In the genomic region with DNA sequence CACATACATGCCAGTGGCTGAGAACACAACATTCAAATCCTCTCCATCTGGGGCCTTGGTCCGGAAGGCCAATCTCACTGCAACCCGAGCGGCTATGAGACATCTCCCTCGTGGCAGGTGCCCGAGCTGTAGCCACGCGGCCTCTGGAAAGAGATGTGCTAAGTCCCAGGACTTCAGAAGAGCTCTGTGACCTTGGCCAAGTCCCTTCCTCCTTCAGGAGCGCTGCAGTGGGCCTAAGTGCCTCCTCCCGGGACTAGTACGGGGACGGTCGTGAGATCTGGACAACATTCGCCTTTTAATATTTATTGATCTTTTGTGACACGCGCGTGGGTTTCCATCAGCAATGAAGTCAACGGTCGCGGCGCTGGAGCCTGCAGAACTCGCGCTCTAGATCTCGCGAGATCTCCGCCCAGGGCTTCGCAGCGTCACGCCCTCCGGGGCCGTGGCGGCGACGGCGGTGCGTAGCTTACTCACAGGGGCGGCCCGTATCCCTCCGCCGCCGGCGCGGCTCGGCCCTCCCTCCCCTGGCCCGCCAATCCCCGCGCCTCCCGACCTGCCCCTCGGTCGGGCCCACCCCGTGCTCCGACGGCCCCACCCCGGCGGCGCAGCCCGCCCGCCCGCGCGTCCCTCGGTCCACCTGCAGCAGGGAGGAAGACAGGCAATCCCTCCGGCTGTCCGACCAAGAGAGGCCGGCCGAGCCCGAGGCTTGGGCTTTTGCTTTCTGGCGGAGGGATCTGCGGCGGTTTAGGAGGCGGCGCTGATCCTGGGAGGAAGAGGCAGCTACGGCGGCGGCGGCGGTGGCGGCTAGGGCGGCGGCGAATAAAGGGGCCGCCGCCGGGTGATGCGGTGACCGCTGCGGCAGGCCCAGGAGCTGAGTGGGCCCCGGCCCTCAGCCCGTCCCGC, we compare ENCODE assay signal across 8 cellular contexts. TPM values are rescaled to one million over a fixed set of nuclear protein-coding genes. Genes with fewer than 3 reads are reported as not detected.
DNase-seq lines count a peak whose midpoint lies in the region; TF ChIP-seq lines count a peak whose summit lies in the region.

TSS of gene UBE2D2 (plus strand) at position 588 of the 903 bp plus-strand sequence. CDS start 453 bp downstream, outside the sequence.

- H3K9me3 ChIP-seq in neuron (ENCODE audit: low read length): no peaks in the 10 kb centered on the region

- H2AFZ ChIP-seq in neuron (ENCODE audit: low read depth, low read length): peak within 1 kb of the TSS; percentile 88

- H3K4me3 ChIP-seq in HFF-Myc (replicated peaks; ENCODE audit: low read depth, low read length): peak within 1 kb of the TSS; percentile 63
- peak within 1 kb of the TSS; percentile 78 for H3K4me3 ChIP-seq in neuron (ENCODE audit: low read length)

- no peaks in the 10 kb centered on the region for H3K27me3 ChIP-seq in neuron (ENCODE audit: insufficient read depth, low read length)

- in situ Hi-C loops in SK-MEL-5 (cut with HindIII; ENCODE audit: low pct_unique_long_range_greater_than_20kb, low sequenced_read_pairs): loop anchor here (25.0 kb wide), 1 partner anchor 149 kb away; the partner anchor contains the start of gene SPATA24

- TF ChIP-seq CTCF in HFF-Myc (IDR thresholded peaks at IDR 0.05; ENCODE audit: low read depth, low read length, missing control alignments): no peak

- peaks cover 22% of the 10 kb centered on the region for H3K36me3 ChIP-seq in neuron (ENCODE audit: insufficient read depth, low read length)

- H3K4me1 ChIP-seq in neuron (ENCODE audit: insufficient read depth, low read length): peaks cover 10% of the 10 kb centered on the region

- DNase-seq in GM04503 (ENCODE audit: low read depth): peak; percentile 82
- peak; percentile 83 for DNase-seq in HFF-Myc (ENCODE audit: extremely low read depth, low read depth)
- DNase-seq in NAMALWA (ENCODE audit: low spot score): peak; percentile 97
- peak; percentile 95 for DNase-seq in SK-MEL-5 (ENCODE audit: low read depth, low spot score)
- peak; percentile 97 for DNase-seq in activated naive CD4-positive, alpha-beta T cell treated with Interleukin-2 at 50 U/mL for 16 hours
- peak; percentile 96 for DNase-seq in foreskin melanocyte
- DNase-seq in stromal cell of bone marrow (ENCODE audit: low read depth): peak; percentile 93

RNA-seq across cellular contexts. Expression of gene UBE2D2, which starts in this region (rescaled TPM):
- 57.4 and 70.7 TPM in 2 replicates for total RNA-seq in SK-MEL-5 (2014; rRNA removed; shearing (Covaris generic))
- 52.4 and 52.8 TPM in 2 replicates for polyA plus RNA-seq in SK-MEL-5 (2015; cell fraction: cytosol; rRNA removed)
- polyA plus RNA-seq in SK-MEL-5 (2015; cell fraction: nucleus; rRNA removed): 14.9 and 16.5 TPM in 2 replicates

Comparison
In these comparisons a context has a peak if more than half of its experiments do, and no peak if none do; other contexts are left out.
1. Peak in every context shown above with its lines: DNase-seq and H3K4me3 ChIP-seq.